In genomic region chr10:46297406-46298204, GRCh38 we compare ENCODE assay signal across 22 cellular contexts. TPM values are rescaled to one million over a fixed set of nuclear protein-coding genes. Genes with fewer than 3 reads are reported as not detected.
DNase-seq lines count a peak whose midpoint lies in the region; ATAC-seq and TF ChIP-seq lines count a peak whose summit lies in the region.
"Had no signal": no experiment of that assay in that cellular context is flagged by ENCODE, and none has a peak within 500 bp of the region (broad histone marks: within the 10 kb centered on the region; RNA-seq: fewer than 3 reads in every experiment).

No MANE protein-coding gene starts in this region.

- no peak overlapping the region for H3K4me3 ChIP-seq in thyroid gland (replicated peaks in 1 of 3)
- H3K4me3 ChIP-seq: PC-9 had no signal

- H3K9me3 ChIP-seq in thyroid gland, result no peaks in the 10 kb centered on the region
- H3K9me3 ChIP-seq: neutrophil had no signal

- TF ChIP-seq CTCF in thyroid gland (IDR thresholded peaks at IDR 0.05), result no peak

- H3K36me3 Mint-ChIP-seq in activated CD4-positive, alpha-beta T cell treated with anti-CD3 and anti-CD28 coated beads, Interleukin-2, amount 10 ng/mL, durations not matched to agents 7 days and 5 days (ENCODE audit: low read depth), result peaks cover 2% of the 10 kb centered on the region
- H3K36me3 Mint-ChIP-seq: memory B cell had no signal

- no peaks in the 10 kb centered on the region for H3K27me3 Mint-ChIP-seq in activated CD4-positive, alpha-beta T cell treated with anti-CD3 and anti-CD28 coated beads, Interleukin-2, amount 10 ng/mL, durations not matched to agents 7 days and 5 days

- intact Hi-C loops in left colon (cut with DNase I, micrococcal nuclease), result no loop called here
- intact Hi-C loops in thyroid gland (cut with DNase I), result no loop called here

- CTCF ChIA-PET in activated CD4-positive, alpha-beta T cell treated with anti-CD3 and anti-CD28 coated beads, Interleukin-2, amount 10 ng/mL, durations not matched to agents 7 days and 5 days (lab: Charles Lee), result no interaction called here

- peak; percentile 59 for ATAC-seq in left colon
- ATAC-seq: sciatic nerve had no signal

- H3K4me1 ChIP-seq in thyroid gland, result peaks cover 0 to 5% of the 10 kb centered on the region in 2 donors

- H3K27ac ChIP-seq in thyroid gland, result no peak overlapping the region
- H3K27ac ChIP-seq: KMS-11, PC-9, WERI-Rb-1 had no signal

- no peak for TF ChIP-seq POLR2A in thyroid gland (IDR thresholded peaks at IDR 0.05)

- POLR2A ChIA-PET in activated CD4-positive, alpha-beta T cell treated with anti-CD3 and anti-CD28 coated beads, Interleukin-2, amount 10 ng/mL, durations not matched to agents 7 days and 5 days (lab: Charles Lee), result no interaction called here

- peaks cover 28% of the 10 kb centered on the region for H3K4me1 Mint-ChIP-seq in activated CD4-positive, alpha-beta T cell treated with anti-CD3 and anti-CD28 coated beads, Interleukin-2, amount 10 ng/mL, durations not matched to agents 7 days and 5 days

- H3K27me3 ChIP-seq in thyroid gland, result no peaks in the 10 kb centered on the region
- H3K27me3 ChIP-seq: neutrophil had no signal

- DNase-seq in stimulated activated CD4-positive, alpha-beta T cell treated with anti-CD3 and anti-CD28 coated beads, Interleukin-4, amount 100 ng/mL, for 24 hours, result peak; percentile 30
- no peak for DNase-seq in stimulated activated CD4-positive, alpha-beta T cell treated with anti-CD3 and anti-CD28 coated beads, Interleukin-4, amount 100 ng/mL, for 1 hour
- peak; percentile 30 for DNase-seq in activated CD4-positive, alpha-beta T cell treated with anti-CD3 and anti-CD28 coated beads, Interleukin-2, amount 10 ng/mL, durations not matched to agents 7 days and 5 days
- DNase-seq in left colon (peak in 1 of 2 donors; percentile 17), thyroid gland (no peak), CD1c-positive myeloid dendritic cell (ENCODE audit: extremely low spot score) (no peak), NCI-H526 (lab: John Stamatoyannopoulos, UW) (no peak), NCI-H128 (lab: John Stamatoyannopoulos, UW; ENCODE audit: unreplicated experiment) (no peak)
- DNase-seq: activated effector memory CD4-positive, alpha-beta T cell treated with Interleukin-2 at 50 U/mL for 16 hours; DMS53; foreskin fibroblast; NCI-H1694; NCI-H524; PC-9; WERI-Rb-1 had no signal

- peak overlapping the region; percentile 78 for H3K4me3 Mint-ChIP-seq in activated CD4-positive, alpha-beta T cell treated with anti-CD3 and anti-CD28 coated beads, Interleukin-2, amount 10 ng/mL, durations not matched to agents 7 days and 5 days

- WGBS in thyroid gland, 2 donors, result 87 to 88% methylated on average over 13 to 16 of the region's 16 CpGs

- H3K36me3 ChIP-seq in thyroid gland, result no peaks in the 10 kb centered on the region
- H3K36me3 ChIP-seq: neutrophil, WERI-Rb-1 had no signal

- H3K27ac Mint-ChIP-seq in activated CD4-positive, alpha-beta T cell treated with anti-CD3 and anti-CD28 coated beads, Interleukin-2, amount 10 ng/mL, durations not matched to agents 7 days and 5 days, result peak overlapping the region; percentile 83

- no peaks in the 10 kb centered on the region for H3K9me3 Mint-ChIP-seq in activated CD4-positive, alpha-beta T cell treated with anti-CD3 and anti-CD28 coated beads, Interleukin-2, amount 10 ng/mL, durations not matched to agents 7 days and 5 days
- H3K9me3 Mint-ChIP-seq: memory B cell had no signal

RNA-seq across cellular contexts. Expression of gene ANTXRL, which starts 10.8 kb away (rescaled TPM):
- total RNA-seq in activated CD4-positive, alpha-beta T cell treated with anti-CD3 and anti-CD28 coated beads, Interleukin-2, amount 10 ng/mL, durations not matched to agents 7 days and 5 days, result under 1 TPM; 0.52 to 0.57 TPM
- total RNA-seq in left colon (not detected), thyroid gland (not detected)
- total RNA-seq: bronchial epithelial cell, H4, sciatic nerve, subcutaneous adipose tissue had no signal

Comparison
In these comparisons a context has a peak if more than half of its experiments do, and no peak if none do; other contexts are left out.
1. DNase-seq: peak in stimulated activated CD4-positive, alpha-beta T cell treated with anti-CD3 and anti-CD28 coated beads, Interleukin-4, amount 100 ng/mL, for 24 hours (single experiment) and activated CD4-positive, alpha-beta T cell treated with anti-CD3 and anti-CD28 coated beads, Interleukin-2, amount 10 ng/mL, durations not matched to agents 7 days and 5 days (single experiment); none in stimulated activated CD4-positive, alpha-beta T cell treated with anti-CD3 and anti-CD28 coated beads, Interleukin-4, amount 100 ng/mL, for 1 hour (single experiment), thyroid gland (0 of 2), CD1c-positive myeloid dendritic cell (single experiment), NCI-H526 (0 of 2) and NCI-H128 (single experiment).